10 cellular contexts compared by ENCODE assay signal in genomic region chr20:364905-365794, GRCh38. TPM values are rescaled to one million over a fixed set of nuclear protein-coding genes. Genes with fewer than 3 reads are reported as not detected.
DNase-seq lines count a peak whose midpoint lies in the region; ATAC-seq and TF ChIP-seq lines count a peak whose summit lies in the region.
"Had no signal": no experiment of that assay in that cellular context is flagged by ENCODE, and none has a peak within 500 bp of the region (broad histone marks: within the 10 kb centered on the region; RNA-seq: fewer than 3 reads in every experiment).

No MANE protein-coding gene starts in this region.

- no peaks in the 10 kb centered on the region for H3K36me3 ChIP-seq in gastroesophageal sphincter

- peaks cover 3% of the 10 kb centered on the region for H3K36me3 Mint-ChIP-seq in T-helper 1 cell treated with Interleukin-12 subunit alpha and Interleukin-12 subunit beta and Interleukin-4 antibody, amounts not matched to agents 30 μg/mL and 1 μg/mL, for 36 hours (ENCODE audit: low read depth)

- no peak for ATAC-seq in HG02678 (IDR thresholded peaks at IDR 0.05; ENCODE audit: unreplicated experiment)
- no peak for ATAC-seq in gastroesophageal sphincter
- ATAC-seq: left ventricle myocardium superior had no signal

- H3K9me3 ChIP-seq in gastroesophageal sphincter = no peaks in the 10 kb centered on the region

- peak overlapping the region; percentile 75 for H3K27ac Mint-ChIP-seq in T-helper 1 cell treated with Interleukin-12 subunit alpha and Interleukin-12 subunit beta and Interleukin-4 antibody, amounts not matched to agents 30 μg/mL and 1 μg/mL, for 36 hours

- H3K27ac ChIP-seq in gastroesophageal sphincter = no peak overlapping the region

- no peaks in the 10 kb centered on the region for H3K9me3 Mint-ChIP-seq in T-helper 1 cell treated with Interleukin-12 subunit alpha and Interleukin-12 subunit beta and Interleukin-4 antibody, amounts not matched to agents 30 μg/mL and 1 μg/mL, for 36 hours

- H3K4me3 Mint-ChIP-seq in T-helper 1 cell treated with Interleukin-12 subunit alpha and Interleukin-12 subunit beta and Interleukin-4 antibody, amounts not matched to agents 30 μg/mL and 1 μg/mL, for 36 hours = peak overlapping the region; percentile 59

- TF ChIP-seq POLR2A in gastroesophageal sphincter (IDR thresholded peaks at IDR 0.05) = no peak

- 63 to 86% methylated on average over 6 to 9 of the region's 9 CpGs for WGBS in gastroesophageal sphincter (ENCODE audit: low coverage in 1 of 2), 2 donors

- peaks cover 0 to 9% (median 0%) of the 10 kb centered on the region in 3 donors for H3K4me1 ChIP-seq in gastroesophageal sphincter

- peaks cover 40% of the 10 kb centered on the region for H3K4me1 Mint-ChIP-seq in T-helper 1 cell treated with Interleukin-12 subunit alpha and Interleukin-12 subunit beta and Interleukin-4 antibody, amounts not matched to agents 30 μg/mL and 1 μg/mL, for 36 hours (ENCODE audit: low read depth)

- in situ Hi-C loops in ACHN (cut with HindIII; ENCODE audit: low pct_ligation_motif_present, low pct_unique_long_range_greater_than_20kb, low sequenced_read_pairs) = no loop called here

- DNase-seq in ACHN (peak; percentile 52), ELR (ENCODE audit: low read depth) (peak; percentile 77), fibroblast of mammary gland (ENCODE audit: low read depth) (peak; percentile 57), pons (ENCODE audit: low spot score) (no peak), GM20000 (ENCODE audit: low spot score) (no peak)
- DNase-seq: DMS153, left ventricle myocardium superior had no signal

- no peak for TF ChIP-seq EP300 in gastroesophageal sphincter (IDR thresholded peaks at IDR 0.05)

- H3K27me3 ChIP-seq in gastroesophageal sphincter = peaks cover 9% of the 10 kb centered on the region

- no peak for TF ChIP-seq CTCF in fibroblast of mammary gland (conservative IDR thresholded peaks at IDR 0.05; ENCODE audit: control insufficient read depth, insufficient read depth, low read depth, low read length)
- no peak for TF ChIP-seq CTCF in GM20000 (IDR thresholded peaks at IDR 0.05; ENCODE audit: extremely low read depth, missing control alignments)
- no peak for TF ChIP-seq CTCF in gastroesophageal sphincter (IDR thresholded peaks at IDR 0.05)

- H3K27me3 Mint-ChIP-seq in T-helper 1 cell treated with Interleukin-12 subunit alpha and Interleukin-12 subunit beta and Interleukin-4 antibody, amounts not matched to agents 30 μg/mL and 1 μg/mL, for 36 hours (ENCODE audit: low read depth) = no peaks in the 10 kb centered on the region

- H3K4me3 ChIP-seq in fibroblast of mammary gland (ENCODE audit: control insufficient read depth, low read depth, low read length) = no peak overlapping the region
- H3K4me3 ChIP-seq in gastroesophageal sphincter = no peak overlapping the region

RNA-seq across cellular contexts. Expression of gene TRIB3, which starts 15.4 kb away (rescaled TPM):
- 1 to 10 TPM in 3 of 4 donors, under 1 TPM in 1; 0.31 to 5.6 (median 3.9) TPM for total RNA-seq in gastroesophageal sphincter

RNA-seq across cellular contexts. Expression of gene NRSN2, which starts 18.2 kb away (rescaled TPM):
- total RNA-seq in gastroesophageal sphincter = 10 to 100 TPM; 25.3 to 51.6 (median 30.2) TPM

RNA-seq across cellular contexts. Expression of gene SOX12, which starts 39.8 kb away (rescaled TPM):
- total RNA-seq in gastroesophageal sphincter = 1 to 10 TPM; 3.4 to 7.3 (median 5.9) TPM

RNA-seq across cellular contexts. Expression of gene RBCK1, which starts 42.9 kb away (rescaled TPM):
- total RNA-seq in gastroesophageal sphincter = 100 to 1,000 TPM in 1 of 4 donors, 10 to 100 TPM in 3; 50.9 to 111 (median 82.1) TPM

Comparison
In these comparisons a context has a peak if more than half of its experiments do, and no peak if none do; other contexts are left out.
1. DNase-seq: peak in ACHN (single experiment), ELR (single experiment) and fibroblast of mammary gland (single experiment); none in pons (single experiment) and GM20000 (single experiment).